ENCODE assay signal across 1 cellular context in the genomic region with DNA sequence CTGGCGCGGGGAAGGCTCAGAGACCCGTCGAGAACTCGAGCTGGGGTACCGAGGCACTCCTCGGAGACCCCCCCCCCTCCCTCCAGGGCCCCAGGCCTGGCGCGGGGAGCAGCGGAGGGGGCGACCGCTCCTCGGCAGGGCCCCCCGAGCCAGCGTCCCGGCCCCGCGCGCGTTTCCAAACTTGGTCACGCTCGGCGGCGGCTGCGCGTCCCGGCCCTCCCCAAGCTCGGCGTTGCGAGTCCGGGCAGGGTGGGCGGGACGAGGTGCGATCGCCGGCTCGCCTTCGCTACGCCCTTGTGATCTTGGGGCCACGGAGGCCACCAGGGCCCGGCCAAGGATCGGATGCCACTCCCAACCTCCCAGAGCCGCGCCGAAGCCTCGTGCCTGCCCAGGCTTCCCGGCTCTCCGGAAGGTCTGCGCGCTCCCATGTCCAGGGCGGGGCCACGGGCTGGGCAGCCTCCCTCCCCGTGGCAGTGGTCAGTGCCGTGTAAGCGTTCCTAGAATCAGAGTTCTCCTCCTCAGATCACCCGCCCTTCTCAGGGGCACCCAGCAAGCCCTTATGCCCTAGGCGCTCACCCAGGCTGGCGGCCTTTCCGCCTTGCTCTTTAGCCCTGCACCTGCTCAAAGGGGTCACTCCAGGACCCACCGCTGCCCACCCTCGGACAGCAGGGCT.
A peak's percentile ranks its signal among the peaks of the same experiment; 100 is the strongest.
TF ChIP-seq lines count a peak whose summit lies in the region.

No MANE protein-coding gene starts in this region.

TF ChIP-seq in HepG2, 621 proteins besides CTCF, POLR2A, EP300 and RAD21 (continues in another document):
- TF ChIP-seq RERE (CRISPR knock-in tag; IDR thresholded peaks at IDR 0.05; ENCODE audit: low read depth): 0 out of 2 replicates have a peak, but pooled peaks have one; percentile 16
- no peak for TF ChIP-seq ZNF33A (CRISPR knock-in tag; IDR thresholded peaks at IDR 0.05; ENCODE audit: borderline replicate concordance)
- 0 out of 2 replicates have a peak, but pooled peaks have one; percentile 28 for TF ChIP-seq ZNF746 (CRISPR knock-in tag; IDR thresholded peaks at IDR 0.05)
- TF ChIP-seq, protein P1, sequence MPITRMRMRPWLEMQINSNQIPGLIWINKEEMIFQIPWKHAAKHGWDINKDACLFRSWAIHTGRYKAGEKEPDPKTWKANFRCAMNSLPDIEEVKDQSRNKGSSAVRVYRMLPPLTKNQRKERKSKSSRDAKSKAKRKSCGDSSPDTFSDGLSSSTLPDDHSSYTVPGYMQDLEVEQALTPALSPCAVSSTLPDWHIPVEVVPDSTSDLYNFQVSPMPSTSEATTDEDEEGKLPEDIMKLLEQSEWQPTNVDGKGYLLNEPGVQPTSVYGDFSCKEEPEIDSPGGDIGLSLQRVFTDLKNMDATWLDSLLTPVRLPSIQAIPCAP (CRISPR knock-in tag; IDR thresholded peaks at IDR 0.05; ENCODE audit: low read depth): peak; percentile 82; the same call in 1 of the 2 replicates
- TF ChIP-seq ZNF496 (CRISPR knock-in tag; IDR thresholded peaks at IDR 0.05; ENCODE audit: insufficient replicate concordance): no peak
- peak; percentile 94 for TF ChIP-seq KDM2A (CRISPR knock-in tag; IDR thresholded peaks at IDR 0.05; ENCODE audit: borderline replicate concordance, low read depth)
- TF ChIP-seq, protein P2, sequence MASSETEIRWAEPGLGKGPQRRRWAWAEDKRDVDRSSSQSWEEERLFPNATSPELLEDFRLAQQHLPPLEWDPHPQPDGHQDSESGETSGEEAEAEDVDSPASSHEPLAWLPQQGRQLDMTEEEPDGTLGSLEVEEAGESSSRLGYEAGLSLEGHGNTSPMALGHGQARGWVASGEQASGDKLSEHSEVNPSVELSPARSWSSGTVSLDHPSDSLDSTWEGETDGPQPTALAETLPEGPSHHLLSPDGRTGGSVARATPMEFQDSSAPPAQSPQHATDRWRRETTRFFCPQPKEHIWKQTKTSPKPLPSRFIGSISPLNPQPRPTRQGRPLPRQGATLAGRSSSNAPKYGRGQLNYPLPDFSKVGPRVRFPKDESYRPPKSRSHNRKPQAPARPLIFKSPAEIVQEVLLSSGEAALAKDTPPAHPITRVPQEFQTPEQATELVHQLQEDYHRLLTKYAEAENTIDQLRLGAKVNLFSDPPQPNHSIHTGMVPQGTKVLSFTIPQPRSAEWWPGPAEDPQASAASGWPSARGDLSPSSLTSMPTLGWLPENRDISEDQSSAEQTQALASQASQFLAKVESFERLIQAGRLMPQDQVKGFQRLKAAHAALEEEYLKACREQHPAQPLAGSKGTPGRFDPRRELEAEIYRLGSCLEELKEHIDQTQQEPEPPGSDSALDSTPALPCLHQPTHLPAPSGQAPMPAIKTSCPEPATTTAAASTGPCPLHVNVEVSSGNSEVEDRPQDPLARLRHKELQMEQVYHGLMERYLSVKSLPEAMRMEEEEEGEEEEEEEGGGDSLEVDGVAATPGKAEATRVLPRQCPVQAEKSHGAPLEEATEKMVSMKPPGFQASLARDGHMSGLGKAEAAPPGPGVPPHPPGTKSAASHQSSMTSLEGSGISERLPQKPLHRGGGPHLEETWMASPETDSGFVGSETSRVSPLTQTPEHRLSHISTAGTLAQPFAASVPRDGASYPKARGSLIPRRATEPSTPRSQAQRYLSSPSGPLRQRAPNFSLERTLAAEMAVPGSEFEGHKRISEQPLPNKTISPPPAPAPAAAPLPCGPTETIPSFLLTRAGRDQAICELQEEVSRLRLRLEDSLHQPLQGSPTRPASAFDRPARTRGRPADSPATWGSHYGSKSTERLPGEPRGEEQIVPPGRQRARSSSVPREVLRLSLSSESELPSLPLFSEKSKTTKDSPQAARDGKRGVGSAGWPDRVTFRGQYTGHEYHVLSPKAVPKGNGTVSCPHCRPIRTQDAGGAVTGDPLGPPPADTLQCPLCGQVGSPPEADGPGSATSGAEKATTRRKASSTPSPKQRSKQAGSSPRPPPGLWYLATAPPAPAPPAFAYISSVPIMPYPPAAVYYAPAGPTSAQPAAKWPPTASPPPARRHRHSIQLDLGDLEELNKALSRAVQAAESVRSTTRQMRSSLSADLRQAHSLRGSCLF (CRISPR knock-in tag; IDR thresholded peaks at IDR 0.05; ENCODE audit: borderline replicate concordance): peak; percentile 81; the same call in 1 of the 2 replicates
- TF ChIP-seq SRSF1 (optimal IDR thresholded peaks at IDR 0.05; ENCODE audit: low read depth, low read length): peak; percentile 86
- peak; percentile 97 for TF ChIP-seq ATF7-NPFF (CRISPR knock-in tag; IDR thresholded peaks at IDR 0.05; ENCODE audit: low read depth)
- TF ChIP-seq, protein P3, sequence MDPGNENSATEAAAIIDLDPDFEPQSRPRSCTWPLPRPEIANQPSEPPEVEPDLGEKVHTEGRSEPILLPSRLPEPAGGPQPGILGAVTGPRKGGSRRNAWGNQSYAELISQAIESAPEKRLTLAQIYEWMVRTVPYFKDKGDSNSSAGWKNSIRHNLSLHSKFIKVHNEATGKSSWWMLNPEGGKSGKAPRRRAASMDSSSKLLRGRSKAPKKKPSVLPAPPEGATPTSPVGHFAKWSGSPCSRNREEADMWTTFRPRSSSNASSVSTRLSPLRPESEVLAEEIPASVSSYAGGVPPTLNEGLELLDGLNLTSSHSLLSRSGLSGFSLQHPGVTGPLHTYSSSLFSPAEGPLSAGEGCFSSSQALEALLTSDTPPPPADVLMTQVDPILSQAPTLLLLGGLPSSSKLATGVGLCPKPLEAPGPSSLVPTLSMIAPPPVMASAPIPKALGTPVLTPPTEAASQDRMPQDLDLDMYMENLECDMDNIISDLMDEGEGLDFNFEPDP (CRISPR knock-in tag; conservative IDR thresholded peaks at IDR 0.05): no peak
- no peak for TF ChIP-seq HNRNPUL1 (IDR thresholded peaks at IDR 0.05; ENCODE audit: low read depth, low read length)
- TF ChIP-seq, protein P4, sequence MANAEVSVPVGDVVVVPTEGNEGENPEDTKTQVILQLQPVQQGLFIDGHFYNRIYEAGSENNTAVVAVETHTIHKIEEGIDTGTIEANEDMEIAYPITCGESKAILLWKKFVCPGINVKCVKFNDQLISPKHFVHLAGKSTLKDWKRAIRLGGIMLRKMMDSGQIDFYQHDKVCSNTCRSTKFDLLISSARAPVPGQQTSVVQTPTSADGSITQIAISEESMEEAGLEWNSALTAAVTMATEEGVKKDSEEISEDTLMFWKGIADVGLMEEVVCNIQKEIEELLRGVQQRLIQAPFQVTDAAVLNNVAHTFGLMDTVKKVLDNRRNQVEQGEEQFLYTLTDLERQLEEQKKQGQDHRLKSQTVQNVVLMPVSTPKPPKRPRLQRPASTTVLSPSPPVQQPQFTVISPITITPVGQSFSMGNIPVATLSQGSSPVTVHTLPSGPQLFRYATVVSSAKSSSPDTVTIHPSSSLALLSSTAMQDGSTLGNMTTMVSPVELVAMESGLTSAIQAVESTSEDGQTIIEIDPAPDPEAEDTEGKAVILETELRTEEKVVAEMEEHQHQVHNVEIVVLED (CRISPR knock-in tag; IDR thresholded peaks at IDR 0.05; ENCODE audit: borderline replicate concordance): peak; percentile 65; the same call in 1 of the 2 replicates
- no peak for TF ChIP-seq ZNF335 (CRISPR knock-in tag; IDR thresholded peaks at IDR 0.05)
- TF ChIP-seq, protein P5, sequence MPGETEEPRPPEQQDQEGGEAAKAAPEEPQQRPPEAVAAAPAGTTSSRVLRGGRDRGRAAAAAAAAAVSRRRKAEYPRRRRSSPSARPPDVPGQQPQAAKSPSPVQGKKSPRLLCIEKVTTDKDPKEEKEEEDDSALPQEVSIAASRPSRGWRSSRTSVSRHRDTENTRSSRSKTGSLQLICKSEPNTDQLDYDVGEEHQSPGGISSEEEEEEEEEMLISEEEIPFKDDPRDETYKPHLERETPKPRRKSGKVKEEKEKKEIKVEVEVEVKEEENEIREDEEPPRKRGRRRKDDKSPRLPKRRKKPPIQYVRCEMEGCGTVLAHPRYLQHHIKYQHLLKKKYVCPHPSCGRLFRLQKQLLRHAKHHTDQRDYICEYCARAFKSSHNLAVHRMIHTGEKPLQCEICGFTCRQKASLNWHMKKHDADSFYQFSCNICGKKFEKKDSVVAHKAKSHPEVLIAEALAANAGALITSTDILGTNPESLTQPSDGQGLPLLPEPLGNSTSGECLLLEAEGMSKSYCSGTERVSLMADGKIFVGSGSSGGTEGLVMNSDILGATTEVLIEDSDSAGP (CRISPR knock-in tag; IDR thresholded peaks at IDR 0.05; ENCODE audit: borderline replicate concordance): peak; percentile 75
- TF ChIP-seq, protein P6, sequence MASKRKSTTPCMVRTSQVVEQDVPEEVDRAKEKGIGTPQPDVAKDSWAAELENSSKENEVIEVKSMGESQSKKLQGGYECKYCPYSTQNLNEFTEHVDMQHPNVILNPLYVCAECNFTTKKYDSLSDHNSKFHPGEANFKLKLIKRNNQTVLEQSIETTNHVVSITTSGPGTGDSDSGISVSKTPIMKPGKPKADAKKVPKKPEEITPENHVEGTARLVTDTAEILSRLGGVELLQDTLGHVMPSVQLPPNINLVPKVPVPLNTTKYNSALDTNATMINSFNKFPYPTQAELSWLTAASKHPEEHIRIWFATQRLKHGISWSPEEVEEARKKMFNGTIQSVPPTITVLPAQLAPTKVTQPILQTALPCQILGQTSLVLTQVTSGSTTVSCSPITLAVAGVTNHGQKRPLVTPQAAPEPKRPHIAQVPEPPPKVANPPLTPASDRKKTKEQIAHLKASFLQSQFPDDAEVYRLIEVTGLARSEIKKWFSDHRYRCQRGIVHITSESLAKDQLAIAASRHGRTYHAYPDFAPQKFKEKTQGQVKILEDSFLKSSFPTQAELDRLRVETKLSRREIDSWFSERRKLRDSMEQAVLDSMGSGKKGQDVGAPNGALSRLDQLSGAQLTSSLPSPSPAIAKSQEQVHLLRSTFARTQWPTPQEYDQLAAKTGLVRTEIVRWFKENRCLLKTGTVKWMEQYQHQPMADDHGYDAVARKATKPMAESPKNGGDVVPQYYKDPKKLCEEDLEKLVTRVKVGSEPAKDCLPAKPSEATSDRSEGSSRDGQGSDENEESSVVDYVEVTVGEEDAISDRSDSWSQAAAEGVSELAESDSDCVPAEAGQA (IDR thresholded peaks at IDR 0.05; ENCODE audit: low read depth): 0 out of 2 replicates have a peak, but pooled peaks have one; percentile 45
- TF ChIP-seq, protein P6 (CRISPR knock-in tag; IDR thresholded peaks at IDR 0.05; ENCODE audit: borderline replicate concordance): peak; percentile 88
- TF ChIP-seq, protein P7, sequence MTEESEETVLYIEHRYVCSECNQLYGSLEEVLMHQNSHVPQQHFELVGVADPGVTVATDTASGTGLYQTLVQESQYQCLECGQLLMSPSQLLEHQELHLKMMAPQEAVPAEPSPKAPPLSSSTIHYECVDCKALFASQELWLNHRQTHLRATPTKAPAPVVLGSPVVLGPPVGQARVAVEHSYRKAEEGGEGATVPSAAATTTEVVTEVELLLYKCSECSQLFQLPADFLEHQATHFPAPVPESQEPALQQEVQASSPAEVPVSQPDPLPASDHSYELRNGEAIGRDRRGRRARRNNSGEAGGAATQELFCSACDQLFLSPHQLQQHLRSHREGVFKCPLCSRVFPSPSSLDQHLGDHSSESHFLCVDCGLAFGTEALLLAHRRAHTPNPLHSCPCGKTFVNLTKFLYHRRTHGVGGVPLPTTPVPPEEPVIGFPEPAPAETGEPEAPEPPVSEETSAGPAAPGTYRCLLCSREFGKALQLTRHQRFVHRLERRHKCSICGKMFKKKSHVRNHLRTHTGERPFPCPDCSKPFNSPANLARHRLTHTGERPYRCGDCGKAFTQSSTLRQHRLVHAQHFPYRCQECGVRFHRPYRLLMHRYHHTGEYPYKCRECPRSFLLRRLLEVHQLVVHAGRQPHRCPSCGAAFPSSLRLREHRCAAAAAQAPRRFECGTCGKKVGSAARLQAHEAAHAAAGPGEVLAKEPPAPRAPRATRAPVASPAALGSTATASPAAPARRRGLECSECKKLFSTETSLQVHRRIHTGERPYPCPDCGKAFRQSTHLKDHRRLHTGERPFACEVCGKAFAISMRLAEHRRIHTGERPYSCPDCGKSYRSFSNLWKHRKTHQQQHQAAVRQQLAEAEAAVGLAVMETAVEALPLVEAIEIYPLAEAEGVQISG (CRISPR knock-in tag; IDR thresholded peaks at IDR 0.05): peak; percentile 74
- TF ChIP-seq RBFOX2 (IDR thresholded peaks at IDR 0.05; ENCODE audit: low read depth, low read length): peak; percentile 91
- TF ChIP-seq FOXO1 (CRISPR knock-in tag; IDR thresholded peaks at IDR 0.05): peak; percentile 84
